Comparison of ENCODE assay signal across 16 cellular contexts in the genomic region with DNA sequence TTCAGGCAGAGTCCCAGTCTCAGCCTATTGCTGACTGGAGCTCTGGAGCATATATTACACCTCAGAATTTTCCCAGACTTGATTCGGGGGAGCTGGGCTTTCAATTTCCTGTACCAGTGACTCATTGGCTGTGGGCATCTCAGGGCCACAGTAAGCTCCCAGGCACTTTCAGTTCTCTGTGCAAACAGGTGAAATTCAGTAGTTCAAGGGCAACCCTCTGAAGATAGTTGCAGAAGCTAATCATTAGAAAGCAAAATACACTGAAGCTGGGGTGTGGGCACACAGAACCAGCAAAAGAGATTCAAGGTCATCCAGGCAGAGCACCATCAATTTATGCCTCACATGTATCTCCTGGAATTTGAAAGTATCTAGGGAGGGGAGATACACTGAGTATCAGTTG. TPM values are rescaled to one million over a fixed set of nuclear protein-coding genes. Genes with fewer than 3 reads are reported as not detected.
DNase-seq lines count a peak whose midpoint lies in the region; ATAC-seq and TF ChIP-seq lines count a peak whose summit lies in the region.
"Had no signal": no experiment of that assay in that cellular context is flagged by ENCODE, and none has a peak within 500 bp of the region (broad histone marks: within the 10 kb centered on the region; RNA-seq: fewer than 3 reads in every experiment).

No MANE protein-coding gene starts in this region.

- DNase-seq in activated naive CD4-positive, alpha-beta T cell treated with anti-CD3 and anti-CD28 coated beads for 36 hours, result peak; percentile 35
- no peak for DNase-seq in activated naive CD4-positive, alpha-beta T cell treated with anti-CD3 and anti-CD28 coated beads, Interleukin-2, amount 10 ng/mL, durations not matched to agents 7 days and 5 days
- DNase-seq in M059J (ENCODE audit: low read depth) (peak; percentile 73), adrenal gland (peak in 5 of 7 donors; percentile 18 to 38 (median 31)), natural killer cell (no peak), NCI-H1694 (lab: John Stamatoyannopoulos, UW) (no peak), activated gamma-delta T cell treated with Interleukin-2 at 50 U/mL for 16 hours (no peak)
- DNase-seq: NCI-H2029; ovary; SIG-M5; stimulated activated CD4-positive, alpha-beta T cell treated with anti-CD3 and anti-CD28 coated beads, Interleukin-12 subunit alpha, Interleukin-12 subunit beta, amount 100 ng/mL, for 4 hours; tibial artery had no signal

- TF ChIP-seq CTCF in adrenal gland (IDR thresholded peaks at IDR 0.05), result no peak
- TF ChIP-seq CTCF in natural killer cell (IDR thresholded peaks at IDR 0.05), result no peak

- no peaks in the 10 kb centered on the region for H3K27me3 ChIP-seq in adrenal gland
- H3K27me3 ChIP-seq: ovary had no signal

- H3K4me1 Mint-ChIP-seq in activated naive CD4-positive, alpha-beta T cell treated with anti-CD3 and anti-CD28 coated beads for 36 hours (ENCODE audit: low read depth), result peaks cover 31% of the 10 kb centered on the region
- peaks cover 28% of the 10 kb centered on the region for H3K4me1 Mint-ChIP-seq in activated naive CD4-positive, alpha-beta T cell treated with anti-CD3 and anti-CD28 coated beads, Interleukin-2, amount 10 ng/mL, durations not matched to agents 7 days and 5 days
- peaks cover 6 to 8% of the 10 kb centered on the region in 2 donors for H3K4me1 Mint-ChIP-seq in natural killer cell

- H3K36me3 ChIP-seq in adrenal gland (replicated peaks in 1 of 2), result no peaks in the 10 kb centered on the region
- H3K36me3 ChIP-seq: ovary, tibial artery had no signal

- no peak for TF ChIP-seq POLR2A in adrenal gland (IDR thresholded peaks at IDR 0.05)

- H3K36me3 Mint-ChIP-seq in activated naive CD4-positive, alpha-beta T cell treated with anti-CD3 and anti-CD28 coated beads for 36 hours (ENCODE audit: low read depth), result no peaks in the 10 kb centered on the region
- H3K36me3 Mint-ChIP-seq in activated naive CD4-positive, alpha-beta T cell treated with anti-CD3 and anti-CD28 coated beads, Interleukin-2, amount 10 ng/mL, durations not matched to agents 7 days and 5 days, result peaks cover 2% of the 10 kb centered on the region
- no peaks in the 10 kb centered on the region for H3K36me3 Mint-ChIP-seq in natural killer cell

- H3K4me3 ChIP-seq in adrenal gland, result no peak overlapping the region
- H3K4me3 ChIP-seq: ovary, tibial artery had no signal

- H3K9me3 ChIP-seq in adrenal gland (replicated peaks in 1 of 3), result no peaks in the 10 kb centered on the region
- H3K9me3 ChIP-seq: ovary, tibial artery had no signal

- no peaks in the 10 kb centered on the region for H3K4me1 ChIP-seq in adrenal gland (replicated peaks in 1 of 2)
- H3K4me1 ChIP-seq: tibial artery had no signal

- H3K27ac ChIP-seq in adrenal gland, result no peak overlapping the region
- H3K27ac ChIP-seq: KMS-11, ovary, tibial artery had no signal

- 14 to 56% (median 47%) methylated on average over 1 of the region's 1 CpG for WGBS in adrenal gland, 4 donors

- no peak overlapping the region for H3K4me3 Mint-ChIP-seq in activated naive CD4-positive, alpha-beta T cell treated with anti-CD3 and anti-CD28 coated beads for 36 hours
- no peak overlapping the region for H3K4me3 Mint-ChIP-seq in activated naive CD4-positive, alpha-beta T cell treated with anti-CD3 and anti-CD28 coated beads, Interleukin-2, amount 10 ng/mL, durations not matched to agents 7 days and 5 days
- H3K4me3 Mint-ChIP-seq in natural killer cell, result no peak overlapping the region
- H3K4me3 Mint-ChIP-seq: dendritic cell treated with granulocyte-macrophage colony-stimulating factor and Interleukin-4, amounts not matched to agents 40 ng/mL and 50 ng/mL, for 4 days had no signal

- CTCF ChIA-PET in activated naive CD4-positive, alpha-beta T cell treated with anti-CD3 and anti-CD28 coated beads for 36 hours (lab: Charles Lee), result interaction anchor here (0.6 to 2.7 kb wide), 4 partner anchors 15 to 1408 kb away, joined by 3 to 13 read pairs (median 4); no protein-coding TSS in a partner anchor
- CTCF ChIA-PET in activated naive CD4-positive, alpha-beta T cell treated with anti-CD3 and anti-CD28 coated beads, Interleukin-2, amount 10 ng/mL, durations not matched to agents 7 days and 5 days (lab: Charles Lee), result interaction anchor here (1.4 to 3.5 kb wide), 2 partner anchors 10 to 20 kb away, joined by 3 to 20 read pairs; no protein-coding TSS in a partner anchor

- H3K27ac Mint-ChIP-seq in activated naive CD4-positive, alpha-beta T cell treated with anti-CD3 and anti-CD28 coated beads for 36 hours, result no peak overlapping the region
- no peak overlapping the region for H3K27ac Mint-ChIP-seq in activated naive CD4-positive, alpha-beta T cell treated with anti-CD3 and anti-CD28 coated beads, Interleukin-2, amount 10 ng/mL, durations not matched to agents 7 days and 5 days
- H3K27ac Mint-ChIP-seq in natural killer cell, result no peak overlapping the region
- H3K27ac Mint-ChIP-seq: dendritic cell treated with granulocyte-macrophage colony-stimulating factor and Interleukin-4, amounts not matched to agents 40 ng/mL and 50 ng/mL, for 4 days had no signal

- H3K27me3 Mint-ChIP-seq in activated naive CD4-positive, alpha-beta T cell treated with anti-CD3 and anti-CD28 coated beads for 36 hours (ENCODE audit: low read depth), result no peaks in the 10 kb centered on the region
- peaks cover 7% of the 10 kb centered on the region for H3K27me3 Mint-ChIP-seq in activated naive CD4-positive, alpha-beta T cell treated with anti-CD3 and anti-CD28 coated beads, Interleukin-2, amount 10 ng/mL, durations not matched to agents 7 days and 5 days
- H3K27me3 Mint-ChIP-seq in natural killer cell (ENCODE audit: low read depth in 2 of 2), result peaks cover 5 to 6% of the 10 kb centered on the region in 2 donors
- H3K27me3 Mint-ChIP-seq: dendritic cell treated with granulocyte-macrophage colony-stimulating factor and Interleukin-4, amounts not matched to agents 40 ng/mL and 50 ng/mL, for 4 days had no signal

- ATAC-seq in natural killer cell, result no peak
- no peak for ATAC-seq in HG03565 (IDR thresholded peaks at IDR 0.05; ENCODE audit: unreplicated experiment)

- H3K9me3 Mint-ChIP-seq in activated naive CD4-positive, alpha-beta T cell treated with anti-CD3 and anti-CD28 coated beads for 36 hours, result no peaks in the 10 kb centered on the region
- no peaks in the 10 kb centered on the region for H3K9me3 Mint-ChIP-seq in activated naive CD4-positive, alpha-beta T cell treated with anti-CD3 and anti-CD28 coated beads, Interleukin-2, amount 10 ng/mL, durations not matched to agents 7 days and 5 days
- no peaks in the 10 kb centered on the region for H3K9me3 Mint-ChIP-seq in natural killer cell
- H3K9me3 Mint-ChIP-seq: dendritic cell treated with granulocyte-macrophage colony-stimulating factor and Interleukin-4, amounts not matched to agents 40 ng/mL and 50 ng/mL, for 4 days had no signal

- intact Hi-C loops in activated naive CD4-positive, alpha-beta T cell treated with anti-CD3 and anti-CD28 coated beads for 36 hours (cut with micrococcal nuclease), result no loop called here
- intact Hi-C loops in adrenal gland (cut with DNase I) (no loop called here), natural killer cell (cut with micrococcal nuclease) (no loop called here)

RNA-seq across cellular contexts. Expression of a gene that starts 8.1 kb away (rescaled TPM):
- total RNA-seq in activated naive CD4-positive, alpha-beta T cell treated with anti-CD3 and anti-CD28 coated beads for 36 hours, result 10 to 100 TPM; 56.9 to 57.9 TPM
- 7.1 and 16.0 TPM in 2 replicates for total RNA-seq in M059J (2014; rRNA removed; shearing (Covaris generic))
- total RNA-seq in adrenal gland, result 10 to 100 TPM; 13.5 to 22.4 (median 19.5) TPM
- 1 to 10 TPM; 3.0 to 8.7 (median 6.8) TPM for polyA plus RNA-seq in adrenal gland
- 100 to 1,000 TPM in 2 of 3 donors, 10 to 100 TPM in 1; 90.8 to 127 (median 118) TPM for total RNA-seq in natural killer cell

RNA-seq across cellular contexts. Expression of a gene that starts 32.8 kb away (rescaled TPM):
- not detected for total RNA-seq in activated naive CD4-positive, alpha-beta T cell treated with anti-CD3 and anti-CD28 coated beads for 36 hours
- total RNA-seq in M059J (2014; rRNA removed; shearing (Covaris generic)), result not detected in 2 replicates
- total RNA-seq in adrenal gland (under 1 TPM in 3 of 8 donors, not detected in 5; 0.34 to 0.46 (median 0.39) TPM), natural killer cell (not detected)
- polyA plus RNA-seq in adrenal gland, result under 1 TPM in 2 of 3 donors, not detected in 1; 0.10 to 0.42 TPM
- total RNA-seq: mononuclear cell had no signal

Comparison
In these comparisons a context has a peak if more than half of its experiments do, and no peak if none do; other contexts are left out.
1. DNase-seq: peak in activated naive CD4-positive, alpha-beta T cell treated with anti-CD3 and anti-CD28 coated beads for 36 hours (single experiment), M059J (single experiment) and adrenal gland (5 of 7); none in activated naive CD4-positive, alpha-beta T cell treated with anti-CD3 and anti-CD28 coated beads, Interleukin-2, amount 10 ng/mL, durations not matched to agents 7 days and 5 days (single experiment), natural killer cell (single experiment), NCI-H1694 (single experiment) and activated gamma-delta T cell treated with Interleukin-2 at 50 U/mL for 16 hours (single experiment).